Comparison of ENCODE assay signal across 9 cellular contexts in genomic region chr4:94548571-94548970, GRCh38.
A peak's percentile ranks its signal among the peaks of the same experiment; 100 is the strongest.
DNase-seq lines count a peak whose midpoint lies in the region; ATAC-seq, FAIRE-seq and TF ChIP-seq lines count a peak whose summit lies in the region.
"Had no signal": no experiment of that assay in that cellular context is flagged by ENCODE, and none has a peak within 500 bp of the region (broad histone marks: within the 10 kb centered on the region; RNA-seq: fewer than 3 reads in every experiment).

No MANE protein-coding gene starts in this region.

- peaks cover 17% of the 10 kb centered on the region for H3K4me1 ChIP-seq in lower lobe of right lung

- intact Hi-C loops in lower lobe of right lung (cut with DNase I): no loop called here

- H3K27me3 ChIP-seq in bronchial epithelial cell (ENCODE audit: control insufficient read depth, insufficient read depth, low read length) (no peaks in the 10 kb centered on the region), lower lobe of right lung (ENCODE audit: low read depth) (no peaks in the 10 kb centered on the region)

- H3K27ac ChIP-seq in lower lobe of right lung: peak overlapping the region; percentile 8

- no peak overlapping the region for H3K4me3 ChIP-seq in bronchial epithelial cell (ENCODE audit: low read depth, low read length)
- H3K4me3 ChIP-seq in lower lobe of right lung: no peak overlapping the region

- ATAC-seq in lower lobe of right lung (peak; percentile 58 to 81), GM21717 (IDR thresholded peaks at IDR 0.05; ENCODE audit: unreplicated experiment) (no peak), GM21526 (IDR thresholded peaks at IDR 0.05; ENCODE audit: low FRiP score, unreplicated experiment) (no peak)

- H3K9me3 ChIP-seq in lower lobe of right lung: no peaks in the 10 kb centered on the region

- FAIRE-seq in bronchial epithelial cell (lab: Jason Lieb, UNC): no peak
- FAIRE-seq: frontal cortex had no signal

- TF ChIP-seq CTCF in bronchial epithelial cell (IDR thresholded peaks at IDR 0.05; ENCODE audit: insufficient read depth, low read length, severe bottlenecking): no peak
- no peak for TF ChIP-seq CTCF in lower lobe of right lung (IDR thresholded peaks at IDR 0.05)

- in situ Hi-C loops in ACHN (cut with HindIII; ENCODE audit: low pct_ligation_motif_present, low pct_unique_long_range_greater_than_20kb, low sequenced_read_pairs): no loop called here

- H3K36me3 ChIP-seq in bronchial epithelial cell (ENCODE audit: control insufficient read depth, insufficient read depth, low read length): no peaks in the 10 kb centered on the region
- no peaks in the 10 kb centered on the region for H3K36me3 ChIP-seq in lower lobe of right lung

- DNase-seq in ACHN (peak; percentile 48), MV-4-11 (lab: John Stamatoyannopoulos, UW) (peak; percentile 71), bronchial epithelial cell (ENCODE audit: low read depth) (peak; percentile 92), lower lobe of right lung (no peak)
- no peak for DNase-seq in stimulated activated naive CD4-positive, alpha-beta T cell (lab: John Stamatoyannopoulos, UW)
- DNase-seq in stimulated activated CD4-positive, alpha-beta T cell treated with anti-CD3 and anti-CD28 coated beads, Interleukin-4, amount 100 ng/mL, for 4 hours: no peak

Comparison
In these comparisons a context has a peak if more than half of its experiments do, and no peak if none do; other contexts are left out.
1. DNase-seq: peak in ACHN (single experiment), MV-4-11 (single experiment) and bronchial epithelial cell (single experiment); none in lower lobe of right lung (single experiment), stimulated activated naive CD4-positive, alpha-beta T cell (0 of 6) and stimulated activated CD4-positive, alpha-beta T cell treated with anti-CD3 and anti-CD28 coated beads, Interleukin-4, amount 100 ng/mL, for 4 hours (0 of 2).
2. ATAC-seq: peak in lower lobe of right lung (2 of 2); none in GM21717 (single experiment) and GM21526 (single experiment).